In genomic region chr4:25376754-25377571, GRCh38 we compare ENCODE assay signal across 8 cellular contexts. TPM values are rescaled to one million over a fixed set of nuclear protein-coding genes. Genes with fewer than 3 reads are reported as not detected.
DNase-seq lines count a peak whose midpoint lies in the region; ATAC-seq and TF ChIP-seq lines count a peak whose summit lies in the region.

A gene with protein sequence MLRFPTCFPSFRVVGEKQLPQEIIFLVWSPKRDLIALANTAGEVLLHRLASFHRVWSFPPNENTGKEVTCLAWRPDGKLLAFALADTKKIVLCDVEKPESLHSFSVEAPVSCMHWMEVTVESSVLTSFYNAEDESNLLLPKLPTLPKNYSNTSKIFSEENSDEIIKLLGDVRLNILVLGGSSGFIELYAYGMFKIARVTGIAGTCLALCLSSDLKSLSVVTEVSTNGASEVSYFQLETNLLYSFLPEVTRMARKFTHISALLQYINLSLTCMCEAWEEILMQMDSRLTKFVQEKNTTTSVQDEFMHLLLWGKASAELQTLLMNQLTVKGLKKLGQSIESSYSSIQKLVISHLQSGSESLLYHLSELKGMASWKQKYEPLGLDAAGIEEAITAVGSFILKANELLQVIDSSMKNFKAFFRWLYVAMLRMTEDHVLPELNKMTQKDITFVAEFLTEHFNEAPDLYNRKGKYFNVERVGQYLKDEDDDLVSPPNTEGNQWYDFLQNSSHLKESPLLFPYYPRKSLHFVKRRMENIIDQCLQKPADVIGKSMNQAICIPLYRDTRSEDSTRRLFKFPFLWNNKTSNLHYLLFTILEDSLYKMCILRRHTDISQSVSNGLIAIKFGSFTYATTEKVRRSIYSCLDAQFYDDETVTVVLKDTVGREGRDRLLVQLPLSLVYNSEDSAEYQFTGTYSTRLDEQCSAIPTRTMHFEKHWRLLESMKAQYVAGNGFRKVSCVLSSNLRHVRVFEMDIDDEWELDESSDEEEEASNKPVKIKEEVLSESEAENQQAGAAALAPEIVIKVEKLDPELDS (plus strand): TSS chr4:25377263. CDS start chr4:25377428, 165 bp downstream.

- no peaks in the 10 kb centered on the region for H3K9me3 Mint-ChIP-seq in chondrocyte (ENCODE audit: low read depth)

- TF ChIP-seq POLR2A in GM19193 (IDR thresholded peaks at IDR 0.05; ENCODE audit: extremely low read depth, insufficient read depth, insufficient read length), result peak; percentile 94

- peak; percentile 38 for TF ChIP-seq CTCF in chondrocyte (IDR thresholded peaks at IDR 0.05)

- H3K27me3 Mint-ChIP-seq in chondrocyte (ENCODE audit: low read depth), result no peaks in the 10 kb centered on the region

- H3K36me3 Mint-ChIP-seq in chondrocyte (ENCODE audit: low read depth), result peaks cover 8% of the 10 kb centered on the region

- peak; percentile 98 for ATAC-seq in HG03432 (IDR thresholded peaks at IDR 0.05; ENCODE audit: unreplicated experiment)

- H3K27ac Mint-ChIP-seq in chondrocyte (ENCODE audit: unreplicated experiment), result peak within 1 kb of the TSS; percentile 78

- no peak within 1 kb of the TSS for H3K4me3 Mint-ChIP-seq in chondrocyte (ENCODE audit: unreplicated experiment)

- DNase-seq in AML-193 (lab: John Stamatoyannopoulos, UW) (peak; percentile 83 to 86), NCI-H510A treated with DMSO at 0.1 percent for 48 hours (lab: John Stamatoyannopoulos, UW) (peak; percentile 60), chondrocyte (ENCODE audit: low spot score) (peak; percentile 97), kidney glomerular epithelial cell (lab: John Stamatoyannopoulos, UW) (peak; percentile 81)
- peak; percentile 99 for DNase-seq in activated CD4-positive, alpha-beta T cell treated with anti-CD3 and anti-CD28 coated beads for 24 hours (ENCODE audit: low read depth in 2 of 2)
- DNase-seq in stimulated activated CD4-positive, alpha-beta T cell treated with anti-CD3 and anti-CD28 coated beads, Interleukin-15, amount 100 ng/mL, for 48 hours (ENCODE audit: low read depth in 2 of 2), result peak; percentile 97 to 99

- peaks cover 10% of the 10 kb centered on the region for H3K4me1 Mint-ChIP-seq in chondrocyte (ENCODE audit: low read depth)

RNA-seq across cellular contexts. Expression of the gene that starts here (rescaled TPM):
- total RNA-seq in chondrocyte, result 17.7 to 23.3 TPM (median 17.7 TPM) in 3 replicates

Comparison
In these comparisons a context has a peak if more than half of its experiments do, and no peak if none do; other contexts are left out.
1. Peak in every context shown above with its lines: DNase-seq and ATAC-seq.